ENCODE assay signal across 12 cellular contexts in the genomic region with DNA sequence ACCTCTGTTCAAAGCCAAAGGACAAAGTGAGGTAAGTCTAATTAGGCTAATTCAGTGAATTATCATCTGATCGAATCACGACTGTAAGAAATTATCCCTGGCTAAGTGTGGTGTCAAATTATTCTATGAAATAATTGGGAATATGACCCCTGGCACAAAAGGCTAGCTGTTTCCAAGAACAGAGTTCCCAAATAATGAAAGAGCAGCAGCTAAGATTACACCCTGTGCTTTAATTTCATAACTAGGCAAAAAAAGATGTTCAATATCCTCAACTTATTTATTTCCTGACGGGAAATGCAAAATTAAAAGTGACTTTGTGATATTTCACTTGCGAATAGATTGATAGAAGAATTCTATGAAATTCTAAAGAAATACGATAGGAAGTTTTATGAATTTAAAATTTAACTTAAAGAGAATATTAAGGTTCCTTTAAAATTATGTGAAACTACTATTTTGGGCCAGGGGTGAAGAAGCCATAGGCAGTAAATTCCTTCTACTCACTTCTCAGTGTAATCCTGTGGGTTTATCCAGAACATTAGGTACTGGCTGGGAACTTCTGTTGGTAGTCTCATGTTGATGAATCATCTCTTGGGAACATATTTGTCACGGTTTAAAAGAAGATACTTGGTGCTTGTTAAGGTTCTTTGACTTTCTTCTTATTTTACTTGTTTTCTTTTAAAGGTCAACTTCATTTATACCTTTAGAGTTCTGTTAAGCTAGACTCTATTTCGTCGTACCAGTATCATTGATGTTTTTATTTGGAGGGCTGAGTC.
A peak's percentile ranks its signal among the peaks of the same experiment; 100 is the strongest.
DNase-seq lines count a peak whose midpoint lies in the region; ATAC-seq and TF ChIP-seq lines count a peak whose summit lies in the region.
"Had no signal": no experiment of that assay in that cellular context is flagged by ENCODE, and none has a peak within 500 bp of the region (broad histone marks: within the 10 kb centered on the region; RNA-seq: fewer than 3 reads in every experiment).

No MANE protein-coding gene starts in this region.

- H3K27me3 ChIP-seq in Panc1 (ENCODE audit: control insufficient read depth, insufficient read depth, low read length) = no peaks in the 10 kb centered on the region
- H3K27me3 ChIP-seq in PC-9 (ENCODE audit: insufficient read depth, low read depth) = no peaks in the 10 kb centered on the region

- peaks cover 17% of the 10 kb centered on the region; the same call in 1 of the 2 replicates for H3K9me3 ChIP-seq in Panc1 (ENCODE audit: control insufficient read depth, insufficient read depth, low read depth, low read length)
- H3K9me3 ChIP-seq in PC-9 (ENCODE audit: insufficient read depth, low read depth) = no peaks in the 10 kb centered on the region

- CTCF ChIA-PET in Panc1 (lab: Charles Lee) (no interaction called here), PC-9 (lab: Charles Lee) (no interaction called here)

- TF ChIP-seq CTCF in Panc1 (IDR thresholded peaks at IDR 0.05) (no peak), retinal pigment epithelial cell (conservative IDR thresholded peaks at IDR 0.05; ENCODE audit: low read depth, low read length) (no peak), PC-9 (conservative IDR thresholded peaks at IDR 0.05) (no peak)

- intact Hi-C loops in Panc1 (cut with micrococcal nuclease; ENCODE audit: unreplicated experiment) (no loop called here), posterior cingulate gyrus (cut with DNase I) (no loop called here), PC-9 (cut with micrococcal nuclease; ENCODE audit: unreplicated experiment) (no loop called here)

- H3K36me3 ChIP-seq in Panc1 (ENCODE audit: control insufficient read depth, insufficient read depth, low read length) (no peaks in the 10 kb centered on the region), PC-9 (ENCODE audit: low read depth) (no peaks in the 10 kb centered on the region)

- H3K79me2 ChIP-seq in PC-9 (ENCODE audit: low read depth) = no peaks in the 10 kb centered on the region

- H3K4me1 ChIP-seq in Panc1 (ENCODE audit: control insufficient read depth, insufficient read depth, low read length) = no peaks in the 10 kb centered on the region
- no peaks in the 10 kb centered on the region for H3K4me1 ChIP-seq in PC-9 (replicated peaks; ENCODE audit: insufficient read depth)

- peak; percentile 20 for DNase-seq in EH (ENCODE audit: low read depth)
- peak; percentile 22 for DNase-seq in Panc1 (ENCODE audit: low read depth, low spot score)
- peak; percentile 90 for DNase-seq in fibroblast of gingiva (ENCODE audit: low read depth)
- peak; percentile 86 for DNase-seq in retinal pigment epithelial cell (ENCODE audit: low read depth)
- no peak for DNase-seq in stimulated activated CD8-positive, alpha-beta memory T cell treated with anti-CD3 and anti-CD28 coated beads, Interleukin-4, amount 100 ng/mL, for 48 hours
- no peak for DNase-seq in posterior cingulate gyrus
- no peak for DNase-seq in PC-9
- DNase-seq: activated CD4-positive, alpha-beta T cell treated with anti-CD3 and anti-CD28 coated beads, Interleukin-2, amount 10 ng/mL, durations not matched to agents 24 days and 14 days; NCI-H1048; NCI-H526 had no signal

- no TSS peak for BruUV-seq in Panc1 (replicated peaks; lab: Mats Ljungman, UMichigan)
- BruUV-seq in PC-9 (replicated peaks; lab: Mats Ljungman, UMichigan) = no TSS peak

- no peak for ATAC-seq in Panc1
- no peak for ATAC-seq in HG03432 (IDR thresholded peaks at IDR 0.05; ENCODE audit: unreplicated experiment)
- ATAC-seq: left lobe of liver had no signal

- H3K4me3 ChIP-seq in Panc1 (ENCODE audit: low read depth in 2 of 2, low read length in 2 of 2) = no peak overlapping the region
- no peak overlapping the region for H3K4me3 ChIP-seq in retinal pigment epithelial cell (ENCODE audit: low read length)
- H3K4me3 ChIP-seq in PC-9 = no peak overlapping the region

- no peaks in the 10 kb centered on the region; the same call in 1 of the 2 replicates for H3K9me2 ChIP-seq in PC-9 (ENCODE audit: insufficient read depth)

- POLR2A ChIA-PET in Panc1 (lab: Charles Lee) (no interaction called here), PC-9 (lab: Charles Lee; ENCODE audit: unreplicated experiment) (no interaction called here)

- H3K27ac ChIP-seq in Panc1 (ENCODE audit: low read length) = no peak overlapping the region
- no peak overlapping the region for H3K27ac ChIP-seq in PC-9

- no peaks in the 10 kb centered on the region for H4K20me1 ChIP-seq in PC-9 (ENCODE audit: insufficient read depth)

- H2AFZ ChIP-seq in PC-9 = no peak overlapping the region

- H3F3A ChIP-seq in PC-9 (ENCODE audit: insufficient read depth, low read depth) = no peaks in the 10 kb centered on the region

- in situ Hi-C loops in Panc1 (cut with HindIII; ENCODE audit: low pct_unique_long_range_greater_than_20kb, low sequenced_read_pairs) = no loop called here

- H3K4me2 ChIP-seq in PC-9 = no peak overlapping the region

Comparison
In these comparisons a context has a peak if more than half of its experiments do, and no peak if none do; other contexts are left out.
1. DNase-seq: peak in EH (single experiment), Panc1 (single experiment), fibroblast of gingiva (single experiment) and retinal pigment epithelial cell (single experiment); none in stimulated activated CD8-positive, alpha-beta memory T cell treated with anti-CD3 and anti-CD28 coated beads, Interleukin-4, amount 100 ng/mL, for 48 hours (single experiment), posterior cingulate gyrus (0 of 10) and PC-9 (0 of 2).